1 cellular context compared by ENCODE assay signal in the genomic region with DNA sequence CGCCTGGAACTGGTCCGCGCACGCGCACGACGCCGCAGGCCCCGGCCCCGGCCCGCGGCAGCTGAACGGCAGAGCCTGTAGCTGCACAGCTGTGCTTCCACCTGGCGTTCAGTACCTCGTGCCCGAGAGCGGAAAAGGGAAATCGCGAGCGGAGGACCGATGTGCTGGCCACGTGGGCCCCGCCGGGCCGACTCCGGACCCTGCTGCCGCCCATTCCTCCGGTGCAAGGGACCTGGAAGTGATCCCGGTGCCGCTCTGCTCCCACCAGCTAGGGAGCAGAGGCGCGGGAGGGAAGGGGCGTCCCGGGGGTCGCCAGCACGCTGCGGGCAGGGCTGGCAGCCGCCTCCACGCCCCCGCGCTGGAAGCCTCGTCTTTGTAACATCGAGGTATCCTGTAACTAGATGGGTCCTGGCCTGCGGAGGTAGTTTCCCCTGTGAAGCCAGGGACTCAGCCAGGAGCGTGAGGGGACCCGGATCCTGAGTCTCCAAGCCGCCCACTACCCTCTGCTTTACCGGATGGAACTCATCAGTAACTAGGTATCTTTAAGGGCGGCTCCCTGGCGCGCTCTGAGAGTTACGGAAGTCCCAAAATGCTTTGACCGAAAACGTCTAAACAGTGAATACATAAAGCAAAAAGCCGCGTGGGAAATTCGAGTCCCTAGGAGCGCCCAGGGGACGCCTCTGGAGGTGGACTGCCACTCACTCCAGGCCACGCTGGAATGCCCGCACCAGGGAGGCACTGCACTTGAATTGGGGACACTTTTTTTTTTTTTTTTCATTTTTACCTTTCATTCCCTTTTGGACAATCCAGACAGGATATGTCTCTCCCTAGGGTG.
TF ChIP-seq lines count a peak whose summit lies in the region.

No MANE protein-coding gene starts in this region.

TF ChIP-seq in WTC11, 78 proteins besides CTCF, POLR2A, EP300 and RAD21 (continued from another document):
- TF ChIP-seq, protein P1, sequence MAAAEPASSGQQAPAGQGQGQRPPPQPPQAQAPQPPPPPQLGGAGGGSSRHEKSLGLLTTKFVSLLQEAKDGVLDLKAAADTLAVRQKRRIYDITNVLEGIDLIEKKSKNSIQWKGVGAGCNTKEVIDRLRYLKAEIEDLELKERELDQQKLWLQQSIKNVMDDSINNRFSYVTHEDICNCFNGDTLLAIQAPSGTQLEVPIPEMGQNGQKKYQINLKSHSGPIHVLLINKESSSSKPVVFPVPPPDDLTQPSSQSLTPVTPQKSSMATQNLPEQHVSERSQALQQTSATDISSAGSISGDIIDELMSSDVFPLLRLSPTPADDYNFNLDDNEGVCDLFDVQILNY (CRISPR knock-in tag; IDR thresholded peaks at IDR 0.05), result peak; percentile 94
- peak; percentile 57; the same call in 1 of the 2 replicates for TF ChIP-seq ZNF317 (CRISPR knock-in tag; IDR thresholded peaks at IDR 0.05; ENCODE audit: borderline replicate concordance, low read depth)
